Comparison of ENCODE assay signal across 24 cellular contexts in the genomic region with DNA sequence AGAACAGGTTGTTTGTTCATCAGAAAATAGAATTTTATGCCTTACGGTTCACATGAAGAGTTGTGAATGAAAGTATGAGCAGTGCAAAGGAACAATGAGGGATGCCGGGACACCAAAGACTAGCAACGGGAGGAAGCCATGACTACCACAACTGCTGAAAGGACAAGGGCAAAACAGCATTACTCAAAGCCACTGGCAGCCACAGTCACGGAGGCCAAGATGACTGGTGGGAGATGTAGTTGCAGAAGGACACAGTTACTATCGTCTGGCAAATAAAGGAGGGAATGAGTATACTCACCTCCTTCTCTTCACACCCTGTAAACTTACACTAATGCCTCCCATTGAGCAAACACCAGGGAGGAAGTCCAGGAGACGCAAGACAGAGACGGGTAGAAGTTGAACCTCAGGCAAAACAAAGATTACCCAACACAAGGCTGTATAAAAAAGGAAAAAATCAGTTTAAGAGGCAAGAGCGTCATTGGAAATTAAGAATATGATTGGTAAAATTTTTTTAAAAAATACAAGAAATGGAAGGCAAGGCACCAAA.
"Had no signal": no experiment of that assay in that cellular context is flagged by ENCODE, and none has a peak within 500 bp of the region (broad histone marks: within the 10 kb centered on the region; RNA-seq: fewer than 3 reads in every experiment).

No MANE protein-coding gene starts in this region.

- H3K27me3 ChIP-seq: colonic mucosa, dorsolateral prefrontal cortex, gastrocnemius medialis, heart right ventricle, neural progenitor cell, ovary, right atrium auricular region, sigmoid colon, stomach had no signal

- DNase-seq: colonic mucosa; dorsolateral prefrontal cortex; effector CD8-positive, alpha-beta T cell; gastrocnemius medialis; heart right ventricle; hypothalamus; kidney glomerular epithelial cell; mammary epithelial cell; mucosa of descending colon; naive thymus-derived CD8-positive, alpha-beta T cell; nucleus accumbens; ovary; sigmoid colon; stimulated activated CD4-positive, alpha-beta T cell treated with anti-CD3 and anti-CD28 coated beads, Interleukin-2, amount 100 ng/mL, for 24 hours; stimulated activated CD4-positive, alpha-beta T cell treated with anti-CD3 and anti-CD28 coated beads, Interleukin-4, amount 100 ng/mL, for 4 hours; stimulated activated naive CD4-positive, alpha-beta T cell; stomach; substantia nigra had no signal

- H3K27ac ChIP-seq: colonic mucosa, dorsolateral prefrontal cortex, gastrocnemius medialis, heart right ventricle, neural progenitor cell, ovary, right atrium auricular region, sigmoid colon, skin epidermis, stomach, thoracic aorta had no signal

- H3K4me1 ChIP-seq: colonic mucosa, gastrocnemius medialis, heart right ventricle, right atrium auricular region, stomach had no signal

- ATAC-seq: esophagus mucosa; gastrocnemius medialis; left lobe of liver; mucosa of descending colon; naive thymus-derived CD8-positive, alpha-beta T cell had no signal

- H3K9me3 ChIP-seq: colonic mucosa, gastrocnemius medialis, heart right ventricle, mucosa of descending colon, ovary, right atrium auricular region, sigmoid colon, stomach, thoracic aorta had no signal

- H3K36me3 ChIP-seq: colonic mucosa, gastrocnemius medialis, heart right ventricle, neural progenitor cell, ovary, right atrium auricular region, sigmoid colon, stomach, thoracic aorta had no signal

- H3K4me3 ChIP-seq: colonic mucosa, dorsolateral prefrontal cortex, gastrocnemius medialis, heart right ventricle, mucosa of descending colon, neural progenitor cell, ovary, right atrium auricular region, sigmoid colon, skin epidermis, stomach, thoracic aorta had no signal
